ENCODE assay signal across 19 cellular contexts in the genomic region with DNA sequence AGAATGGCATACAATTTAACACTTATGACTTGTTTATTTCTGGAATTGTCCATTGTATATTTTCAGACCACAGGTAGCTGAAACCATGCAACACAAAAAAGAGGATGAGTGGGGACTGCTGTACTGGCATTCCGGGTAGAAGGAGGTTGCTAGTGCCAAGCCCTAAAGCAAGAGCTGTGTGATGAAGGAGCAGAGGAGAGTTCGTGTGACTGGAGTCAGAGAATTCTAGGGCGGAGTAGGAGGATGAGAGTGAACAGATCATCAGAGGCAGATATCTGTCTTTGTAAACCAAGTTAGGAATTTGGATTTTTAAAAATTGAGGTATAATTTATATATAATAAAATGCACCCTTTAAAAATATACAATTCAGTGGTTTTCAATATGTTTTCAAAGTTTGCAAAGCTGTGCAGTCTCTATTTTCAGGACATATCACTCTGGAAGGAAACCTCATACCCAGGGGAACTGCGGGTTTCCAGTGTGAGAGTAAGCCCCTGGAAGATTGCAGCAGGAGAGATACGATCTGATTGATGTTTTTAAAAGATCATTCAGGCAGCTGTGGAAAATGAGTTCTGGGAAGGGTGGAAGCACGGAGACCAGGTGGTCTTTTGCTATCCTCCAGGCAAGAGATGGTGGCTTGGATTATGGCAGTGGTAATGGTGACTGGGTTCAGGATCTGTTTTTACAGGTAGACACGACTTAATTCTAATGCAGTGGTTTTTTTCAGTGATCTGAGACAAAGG. TPM values are rescaled to one million over a fixed set of nuclear protein-coding genes. Genes with fewer than 3 reads are reported as not detected.
A peak's percentile ranks its signal among the peaks of the same experiment; 100 is the strongest.
DNase-seq lines count a peak whose midpoint lies in the region; ATAC-seq, FAIRE-seq and TF ChIP-seq lines count a peak whose summit lies in the region.
"Had no signal": no experiment of that assay in that cellular context is flagged by ENCODE, and none has a peak within 500 bp of the region (broad histone marks: within the 10 kb centered on the region; RNA-seq: fewer than 3 reads in every experiment).

No MANE protein-coding gene starts in this region.

- FAIRE-seq in astrocyte (lab: Jason Lieb, UNC): no peak
- FAIRE-seq: A204.1, GM12892, GM18507 had no signal

- intact Hi-C loops in mammary epithelial cell (cut with micrococcal nuclease): no loop called here

- ATAC-seq in stimulated activated effector memory CD8-positive, alpha-beta T cell treated with anti-CD3 and anti-CD28 coated beads, Interleukin-12 subunit alpha, Interleukin-12 subunit beta, amount 100 ng/mL, for 72 hours: no peak
- no peak for ATAC-seq in GM21367 (IDR thresholded peaks at IDR 0.05; ENCODE audit: unreplicated experiment)

- no peaks in the 10 kb centered on the region for H3K9me3 Mint-ChIP-seq in astrocyte (ENCODE audit: unreplicated experiment)
- H3K9me3 Mint-ChIP-seq in stimulated activated effector memory CD8-positive, alpha-beta T cell treated with anti-CD3 and anti-CD28 coated beads, Interleukin-12 subunit alpha, Interleukin-12 subunit beta, amount 100 ng/mL, for 72 hours: no peaks in the 10 kb centered on the region
- H3K9me3 Mint-ChIP-seq: CD14-positive monocyte; CD4-positive, alpha-beta memory T cell had no signal

- no peaks in the 10 kb centered on the region for H3K27me3 Mint-ChIP-seq in astrocyte (ENCODE audit: low read depth, unreplicated experiment)
- H3K27me3 Mint-ChIP-seq: CD4-positive, alpha-beta memory T cell had no signal

- peak overlapping the region in 5 of 10 experiments; percentile 4 to 45 (median 12); a peak in 5 of 20 replicates for H3K4me3 ChIP-seq in BLaER1 treated with 17β-estradiol and CSF1 and Interleukin-3, amounts not matched to agents 10 nM and 100 nM
- H3K4me3 ChIP-seq in OCI-LY3 (ENCODE audit: low read length): no peak overlapping the region
- H3K4me3 ChIP-seq in astrocyte (ENCODE audit: insufficient read depth, low read depth, low read length): no peak overlapping the region
- H3K4me3 ChIP-seq in mammary epithelial cell (replicated peaks in 1 of 3; ENCODE audit: insufficient read depth in 1 of 3, low read depth in 2 of 3, low read length in 3 of 3): no peak overlapping the region
- H3K4me3 ChIP-seq: HAP-1 had no signal

- CTCF ChIA-PET in mammary epithelial cell (lab: Charles Lee; ENCODE audit: low non-redundant PET): no interaction called here

- peak overlapping the region in 6 of 11 experiments; percentile 2 to 48 (median 10); a peak in 7 of 22 replicates for H3K9ac ChIP-seq in BLaER1 treated with 17β-estradiol and CSF1 and Interleukin-3, amounts not matched to agents 10 nM and 100 nM
- H3K9ac ChIP-seq in OCI-LY3 (ENCODE audit: low read length): no peak overlapping the region
- H3K9ac ChIP-seq in astrocyte (ENCODE audit: low read length): no peak overlapping the region
- H3K9ac ChIP-seq in mammary epithelial cell (ENCODE audit: insufficient read depth, low read length): no peak overlapping the region

- DNase-seq in astrocyte (ENCODE audit: low read depth) (no peak), mammary epithelial cell (no peak), cerebellum (ENCODE audit: low spot score) (no peak)
- no peak for DNase-seq in stimulated activated effector memory CD8-positive, alpha-beta T cell treated with anti-CD3 and anti-CD28 coated beads, Interleukin-12 subunit alpha, Interleukin-12 subunit beta, amount 100 ng/mL, for 72 hours (ENCODE audit: low spot score in 2 of 2)
- DNase-seq: ACHN; BE2C; CD4-positive, alpha-beta memory T cell; DMS153; DMS79; GDM1; GOT3 had no signal

- peaks cover 0 to 15% (median 5%) of the 10 kb centered on the region in 11 experiments; a peak in 6 of 22 replicates for H3K9me3 ChIP-seq in BLaER1 treated with 17β-estradiol and CSF1 and Interleukin-3, amounts not matched to agents 10 nM and 100 nM (replicated peaks in 1 of 11)
- no peaks in the 10 kb centered on the region for H3K9me3 ChIP-seq in OCI-LY3 (ENCODE audit: insufficient read depth, low read length)
- no peaks in the 10 kb centered on the region for H3K9me3 ChIP-seq in astrocyte (ENCODE audit: insufficient read depth, low read depth, low read length)
- H3K9me3 ChIP-seq in mammary epithelial cell (replicated peaks; ENCODE audit: insufficient read depth, low read length): no peaks in the 10 kb centered on the region
- H3K9me3 ChIP-seq: BE2C, HAP-1 had no signal

- H3K36me3 Mint-ChIP-seq in astrocyte (ENCODE audit: low read depth, unreplicated experiment): peaks cover 8% of the 10 kb centered on the region
- peaks cover 70% of the 10 kb centered on the region for H3K36me3 Mint-ChIP-seq in stimulated activated effector memory CD8-positive, alpha-beta T cell treated with anti-CD3 and anti-CD28 coated beads, Interleukin-12 subunit alpha, Interleukin-12 subunit beta, amount 100 ng/mL, for 72 hours

- WGBS in mammary epithelial cell (ENCODE audit: low coverage, missing lambda C conversion rate): 77% methylated on average over 7 of the region's 7 CpGs

- peaks cover 52 to 80% (median 64%) of the 10 kb centered on the region in 11 experiments for H3K36me3 ChIP-seq in BLaER1 treated with 17β-estradiol and CSF1 and Interleukin-3, amounts not matched to agents 10 nM and 100 nM
- H3K36me3 ChIP-seq in OCI-LY3 (replicated peaks; ENCODE audit: low read depth, low read length): peaks cover 41% of the 10 kb centered on the region
- H3K36me3 ChIP-seq in astrocyte (ENCODE audit: insufficient read depth, low read length): peaks cover 26% of the 10 kb centered on the region
- H3K36me3 ChIP-seq in mammary epithelial cell (ENCODE audit: insufficient read depth, low read length): no peaks in the 10 kb centered on the region

- dilution Hi-C loops in mammary epithelial cell (cut with HindIII; ENCODE audit: low sequenced_read_pairs): no loop called here

- peak overlapping the region; percentile 5 for H3K27ac Mint-ChIP-seq in astrocyte (ENCODE audit: unreplicated experiment)
- peak overlapping the region; percentile 24 for H3K27ac Mint-ChIP-seq in stimulated activated effector memory CD8-positive, alpha-beta T cell treated with anti-CD3 and anti-CD28 coated beads, Interleukin-12 subunit alpha, Interleukin-12 subunit beta, amount 100 ng/mL, for 72 hours
- H3K27ac Mint-ChIP-seq: CD14-positive monocyte had no signal

- in situ Hi-C loops in mammary epithelial cell (cut with MboI; ENCODE audit: low sequenced_read_pairs in 2 of 2): no loop called here

- peaks cover 0 to 14% (median 0%) of the 10 kb centered on the region in 11 experiments; a peak in 5 of 22 replicates for H4K20me1 ChIP-seq in BLaER1 treated with 17β-estradiol and CSF1 and Interleukin-3, amounts not matched to agents 10 nM and 100 nM
- H4K20me1 ChIP-seq in OCI-LY3 (ENCODE audit: insufficient read depth, low read length): no peaks in the 10 kb centered on the region
- peaks cover under 1% of the 10 kb centered on the region for H4K20me1 ChIP-seq in astrocyte (ENCODE audit: insufficient read depth, low read length)
- H4K20me1 ChIP-seq in mammary epithelial cell (ENCODE audit: insufficient read depth, low read length): no peaks in the 10 kb centered on the region

- H3K79me2 ChIP-seq in OCI-LY3 (ENCODE audit: low read length) (no peaks in the 10 kb centered on the region), astrocyte (ENCODE audit: insufficient read depth, low read length) (no peaks in the 10 kb centered on the region), mammary epithelial cell (ENCODE audit: insufficient read depth, low read length) (no peaks in the 10 kb centered on the region)

- peaks cover 1% of the 10 kb centered on the region for H3K4me1 Mint-ChIP-seq in astrocyte (ENCODE audit: low read depth, unreplicated experiment)
- H3K4me1 Mint-ChIP-seq in stimulated activated effector memory CD8-positive, alpha-beta T cell treated with anti-CD3 and anti-CD28 coated beads, Interleukin-12 subunit alpha, Interleukin-12 subunit beta, amount 100 ng/mL, for 72 hours: peaks cover under 1% of the 10 kb centered on the region
- H3K4me1 Mint-ChIP-seq: CD14-positive monocyte had no signal

- no TSS peak for BruUV-seq in mammary epithelial cell (replicated peaks; lab: Mats Ljungman, UMichigan)

- no peak for TF ChIP-seq CTCF in OCI-LY3 (IDR thresholded peaks at IDR 0.05; ENCODE audit: low read depth, low read length)
- no peak for TF ChIP-seq CTCF in astrocyte (IDR thresholded peaks at IDR 0.05; ENCODE audit: insufficient read depth, low read depth, low read length)
- no peak for TF ChIP-seq CTCF in mammary epithelial cell (conservative IDR thresholded peaks at IDR 0.05 in 1 of 2, IDR thresholded peaks at IDR 0.05 in 1 of 2; ENCODE audit: extremely low read depth in 1 of 2, insufficient read depth in 1 of 2, low read depth in 1 of 2, low read length in 2 of 2)

- peaks cover 11 to 33% (median 27%) of the 10 kb centered on the region in 10 experiments for H3K4me1 ChIP-seq in BLaER1 treated with 17β-estradiol and CSF1 and Interleukin-3, amounts not matched to agents 10 nM and 100 nM
- H3K4me1 ChIP-seq in OCI-LY3 (ENCODE audit: low read length): peaks cover 22% of the 10 kb centered on the region
- H3K4me1 ChIP-seq in astrocyte (ENCODE audit: insufficient read depth, low read length): no peaks in the 10 kb centered on the region
- no peaks in the 10 kb centered on the region for H3K4me1 ChIP-seq in mammary epithelial cell (ENCODE audit: insufficient read depth, low read length)
- H3K4me1 ChIP-seq: BE2C, HAP-1 had no signal

- H3K4me3 Mint-ChIP-seq in astrocyte (ENCODE audit: unreplicated experiment): no peak overlapping the region
- no peak overlapping the region for H3K4me3 Mint-ChIP-seq in stimulated activated effector memory CD8-positive, alpha-beta T cell treated with anti-CD3 and anti-CD28 coated beads, Interleukin-12 subunit alpha, Interleukin-12 subunit beta, amount 100 ng/mL, for 72 hours
- H3K4me3 Mint-ChIP-seq: CD14-positive monocyte; CD4-positive, alpha-beta memory T cell had no signal

- H3K27me3 ChIP-seq in BLaER1 treated with 17β-estradiol and CSF1 and Interleukin-3, amounts not matched to agents 10 nM and 100 nM: no peaks in the 10 kb centered on the region
- H3K27me3 ChIP-seq in OCI-LY3 (ENCODE audit: low read depth, low read length): no peaks in the 10 kb centered on the region
- H3K27me3 ChIP-seq in astrocyte (ENCODE audit: insufficient read depth, low read length): no peaks in the 10 kb centered on the region
- H3K27me3 ChIP-seq in mammary epithelial cell (ENCODE audit: insufficient read depth, low read length): no peaks in the 10 kb centered on the region
- H3K27me3 ChIP-seq: BE2C had no signal

- H3K27ac ChIP-seq in BLaER1 treated with 17β-estradiol and CSF1 and Interleukin-3, amounts not matched to agents 10 nM and 100 nM: peak overlapping the region in 5 of 11 experiments; percentile 4 to 47 (median 27); a peak in 5 of 22 replicates
- H3K27ac ChIP-seq in OCI-LY3 (ENCODE audit: low read length) (no peak overlapping the region), astrocyte (ENCODE audit: low read depth, low read length) (no peak overlapping the region), mammary epithelial cell (ENCODE audit: insufficient read depth, low read depth, low read length) (no peak overlapping the region)

- H2AFZ ChIP-seq in OCI-LY3 (ENCODE audit: low read depth, low read length) (no peak overlapping the region), astrocyte (ENCODE audit: low read depth, low read length) (no peak overlapping the region), mammary epithelial cell (ENCODE audit: low read depth, low read length) (no peak overlapping the region)

- peak overlapping the region; percentile 3 to 88 (median 80); a peak in 21 of 22 replicates for H3K4me2 ChIP-seq in BLaER1 treated with 17β-estradiol and CSF1 and Interleukin-3, amounts not matched to agents 10 nM and 100 nM
- peak overlapping the region; percentile 53; the same call in 1 of the 2 replicates for H3K4me2 ChIP-seq in OCI-LY3 (ENCODE audit: low read length)
- no peak overlapping the region for H3K4me2 ChIP-seq in astrocyte (ENCODE audit: low read length)
- no peak overlapping the region for H3K4me2 ChIP-seq in mammary epithelial cell (ENCODE audit: insufficient read depth, low read depth, low read length)

RNA-seq across cellular contexts. Expression of gene TAF1B, which starts 36.4 kb away (rescaled TPM):
- total RNA-seq in astrocyte (14.5 and 15.7 TPM in 2 replicates), mammary epithelial cell (10 to 100 TPM; 13.5 to 25.5 TPM), cerebellum (53.4 TPM)
- polyA plus RNA-seq in mammary epithelial cell: 9.4 TPM
- 30.4 TPM for polyA minus RNA-seq in mammary epithelial cell

Comparison
In these comparisons a context has a peak if more than half of its experiments do, and no peak if none do; other contexts are left out.
1. H3K4me2 ChIP-seq: peak in BLaER1 treated with 17β-estradiol and CSF1 and Interleukin-3, amounts not matched to agents 10 nM and 100 nM (11 of 11) and OCI-LY3 (single experiment); none in astrocyte (single experiment) and mammary epithelial cell (single experiment).
2. H3K9ac ChIP-seq: peak in BLaER1 treated with 17β-estradiol and CSF1 and Interleukin-3, amounts not matched to agents 10 nM and 100 nM (6 of 11); none in OCI-LY3 (single experiment), astrocyte (single experiment) and mammary epithelial cell (single experiment).